Comparison of ENCODE assay signal across 22 cellular contexts in the genomic region with DNA sequence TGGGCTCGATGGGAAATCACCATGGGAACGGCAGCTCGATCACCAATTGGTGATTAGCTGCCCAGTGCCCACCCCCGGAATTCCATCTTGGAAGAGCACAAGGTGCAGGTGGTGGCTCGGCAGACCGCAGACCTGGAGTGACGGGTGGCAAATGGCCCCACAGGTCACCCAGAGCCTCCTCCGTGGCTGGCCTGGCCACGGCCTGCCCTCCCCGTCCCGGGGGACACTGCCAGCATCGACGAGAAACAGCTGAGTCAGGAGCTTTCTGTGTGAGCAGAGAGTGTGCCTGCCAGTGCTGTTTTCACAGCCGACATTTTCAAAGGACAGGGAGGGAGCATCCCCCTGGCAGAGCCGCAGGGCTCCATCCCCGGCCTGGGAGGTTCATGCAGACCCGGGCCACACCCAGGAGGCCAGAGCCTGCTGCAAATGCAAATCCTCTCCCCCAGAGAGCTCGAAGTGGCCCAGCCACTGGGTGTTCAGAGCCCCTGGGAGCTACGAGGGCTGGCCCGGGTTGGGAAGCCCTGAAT.
DNase-seq lines count a peak whose midpoint lies in the region; ATAC-seq and TF ChIP-seq lines count a peak whose summit lies in the region.
"Had no signal": no experiment of that assay in that cellular context is flagged by ENCODE, and none has a peak within 500 bp of the region (broad histone marks: within the 10 kb centered on the region; RNA-seq: fewer than 3 reads in every experiment).

No MANE protein-coding gene starts in this region.

- peaks cover 1% of the 10 kb centered on the region for H3K4me1 Mint-ChIP-seq in glutamatergic neuron (ENCODE audit: low read depth, unreplicated experiment)
- H3K4me1 Mint-ChIP-seq: activated naive CD8-positive, alpha-beta T cell treated with anti-CD3 and anti-CD28 coated beads for 36 hours; memory B cell had no signal

- peaks cover 4% of the 10 kb centered on the region for H3K27me3 Mint-ChIP-seq in glutamatergic neuron (ENCODE audit: unreplicated experiment)
- H3K27me3 Mint-ChIP-seq: memory B cell had no signal

- no peaks in the 10 kb centered on the region for H3K9me3 Mint-ChIP-seq in glutamatergic neuron (ENCODE audit: unreplicated experiment)
- H3K9me3 Mint-ChIP-seq: activated naive CD8-positive, alpha-beta T cell treated with anti-CD3 and anti-CD28 coated beads for 36 hours; CD4-positive, alpha-beta T cell had no signal

- in situ Hi-C loops in ACHN (cut with HindIII; ENCODE audit: low pct_ligation_motif_present, low pct_unique_long_range_greater_than_20kb, low sequenced_read_pairs) = no loop called here

- H3K36me3 Mint-ChIP-seq in glutamatergic neuron (ENCODE audit: unreplicated experiment) = peaks cover 12% of the 10 kb centered on the region
- H3K36me3 Mint-ChIP-seq: activated naive CD8-positive, alpha-beta T cell treated with anti-CD3 and anti-CD28 coated beads for 36 hours; memory B cell had no signal

- no peak overlapping the region for H3K4me3 Mint-ChIP-seq in glutamatergic neuron (ENCODE audit: unreplicated experiment)
- H3K4me3 Mint-ChIP-seq: activated naive CD8-positive, alpha-beta T cell treated with anti-CD3 and anti-CD28 coated beads for 36 hours; CD4-positive, alpha-beta T cell; memory B cell had no signal

- DNase-seq in NCI-H524 (lab: John Stamatoyannopoulos, UW) (peak; percentile 15 to 73), NCI-H524 treated with DMSO at 0.1 percent for 48 hours (lab: John Stamatoyannopoulos, UW) (no peak), amygdala (lab: John Stamatoyannopoulos, UW) (peak in 31 of 56 donors; percentile 8 to 69 (median 42)), glutamatergic neuron (peak; percentile 54), ACHN (no peak)
- DNase-seq in activated CD4-positive, alpha-beta T cell treated with anti-CD3 and anti-CD28 coated beads, Interleukin-2, amount 50 U/mL, for 4 hours = no peak
- DNase-seq: 8988T; activated effector memory CD4-positive, alpha-beta T cell treated with anti-CD3 and anti-CD28 coated beads, Interleukin-2, amount 50 U/mL, for 16 hours; activated naive CD8-positive, alpha-beta T cell treated with anti-CD3 and anti-CD28 coated beads for 36 hours; CD4-positive, alpha-beta T cell; cerebellar nuclear complex; EL; left colon; NCI-H1930; SK-N-SH; stimulated activated CD4-positive, alpha-beta T cell treated with anti-CD3 and anti-CD28 coated beads, Interleukin-15, amount 100 ng/mL, for 24 hours; stimulated activated naive CD4-positive, alpha-beta T cell; T-helper 2 cell had no signal

- TF ChIP-seq CTCF in glutamatergic neuron (IDR thresholded peaks at IDR 0.05; ENCODE audit: partially characterized antibody, unreplicated experiment) = no peak

- no peak overlapping the region for H3K27ac Mint-ChIP-seq in glutamatergic neuron (ENCODE audit: unreplicated experiment)
- H3K27ac Mint-ChIP-seq: activated naive CD8-positive, alpha-beta T cell treated with anti-CD3 and anti-CD28 coated beads for 36 hours; CD4-positive, alpha-beta T cell; memory B cell; progenitor cell of endocrine pancreas had no signal

- ATAC-seq in HG03439 (IDR thresholded peaks at IDR 0.05; ENCODE audit: unreplicated experiment) = no peak
- ATAC-seq in GM19467 (IDR thresholded peaks at IDR 0.05; ENCODE audit: unreplicated experiment) = no peak
- ATAC-seq: left colon had no signal

Comparison
In these comparisons a context has a peak if more than half of its experiments do, and no peak if none do; other contexts are left out.
1. DNase-seq: peak in NCI-H524 (2 of 2), amygdala (31 of 56) and glutamatergic neuron (single experiment); none in NCI-H524 treated with DMSO at 0.1 percent for 48 hours (single experiment), ACHN (single experiment) and activated CD4-positive, alpha-beta T cell treated with anti-CD3 and anti-CD28 coated beads, Interleukin-2, amount 50 U/mL, for 4 hours (0 of 2).